In genomic region chr2:182680838-182681237, GRCh38 we compare ENCODE assay signal across 29 cellular contexts.
"Had no signal": no experiment of that assay in that cellular context is flagged by ENCODE, and none has a peak within 500 bp of the region (broad histone marks: within the 10 kb centered on the region; RNA-seq: fewer than 3 reads in every experiment).

No MANE protein-coding gene starts in this region.

- H3K27me3 ChIP-seq: brain microvascular endothelial cell, dorsolateral prefrontal cortex had no signal

- ATAC-seq: activated CD4-positive, alpha-beta T cell treated with anti-CD3 and anti-CD28 coated beads for 36 hours; activated T-cell treated with anti-CD3 and anti-CD28 coated beads, Interleukin-2, amount 50 U/mL, for 72 hours; activated T-helper 17 cell treated with anti-CD3 and anti-CD28 coated beads, Interleukin-2, amount 50 U/mL, for 72 hours; esophagus mucosa had no signal

- H3K36me3 ChIP-seq: brain microvascular endothelial cell had no signal

- H3K4me3 ChIP-seq: coronary artery, dorsolateral prefrontal cortex had no signal

- H3K9me3 Mint-ChIP-seq: activated CD4-positive, alpha-beta memory T cell treated with anti-CD3 and anti-CD28 coated beads, Interleukin-2, amount 10 ng/mL, durations not matched to agents 7 days and 5 days; activated CD4-positive, alpha-beta T cell treated with anti-CD3 and anti-CD28 coated beads, Interleukin-2, amount 10 ng/mL, durations not matched to agents 7 days and 5 days; activated T-cell treated with anti-CD3 and anti-CD28 coated beads, Interleukin-2, amount 50 U/mL, for 24 hours; activated T-cell treated with anti-CD3 and anti-CD28 coated beads, Interleukin-2, amount 50 U/mL, for 72 hours; activated T-helper 17 cell treated with anti-CD3 and anti-CD28 coated beads, Interleukin-2, amount 50 U/mL, for 72 hours; central memory CD8-positive, alpha-beta T cell; dendritic cell treated with granulocyte-macrophage colony-stimulating factor and Interleukin-4, amounts not matched to agents 40 ng/mL and 50 ng/mL, for 4 days had no signal

- H3K4me3 Mint-ChIP-seq: activated CD4-positive, alpha-beta memory T cell treated with anti-CD3 and anti-CD28 coated beads, Interleukin-2, amount 10 ng/mL, durations not matched to agents 7 days and 5 days; activated CD4-positive, alpha-beta T cell treated with anti-CD3 and anti-CD28 coated beads for 36 hours; activated CD4-positive, alpha-beta T cell treated with anti-CD3 and anti-CD28 coated beads, Interleukin-2, amount 10 ng/mL, durations not matched to agents 7 days and 5 days; activated naive CD8-positive, alpha-beta T cell; activated T-cell treated with anti-CD3 and anti-CD28 coated beads, Interleukin-2, amount 50 U/mL, for 24 hours; activated T-cell treated with anti-CD3 and anti-CD28 coated beads, Interleukin-2, amount 50 U/mL, for 72 hours; activated T-helper 17 cell treated with anti-CD3 and anti-CD28 coated beads, Interleukin-2, amount 50 U/mL, for 72 hours; central memory CD8-positive, alpha-beta T cell; dendritic cell treated with granulocyte-macrophage colony-stimulating factor and Interleukin-4, amounts not matched to agents 40 ng/mL and 50 ng/mL, for 4 days; endodermal cell had no signal

- H3K4me1 Mint-ChIP-seq: activated CD4-positive, alpha-beta memory T cell treated with anti-CD3 and anti-CD28 coated beads, Interleukin-2, amount 10 ng/mL, durations not matched to agents 7 days and 5 days; activated CD4-positive, alpha-beta T cell treated with anti-CD3 and anti-CD28 coated beads for 36 hours; activated CD4-positive, alpha-beta T cell treated with anti-CD3 and anti-CD28 coated beads, Interleukin-2, amount 10 ng/mL, durations not matched to agents 7 days and 5 days; activated T-helper 17 cell treated with anti-CD3 and anti-CD28 coated beads, Interleukin-2, amount 50 U/mL, for 72 hours; central memory CD8-positive, alpha-beta T cell; endodermal cell had no signal

- H3K36me3 Mint-ChIP-seq: activated naive CD8-positive, alpha-beta T cell had no signal

- H3K27ac Mint-ChIP-seq: activated CD4-positive, alpha-beta memory T cell treated with anti-CD3 and anti-CD28 coated beads, Interleukin-2, amount 10 ng/mL, durations not matched to agents 7 days and 5 days; activated CD4-positive, alpha-beta T cell treated with anti-CD3 and anti-CD28 coated beads for 36 hours; activated CD4-positive, alpha-beta T cell treated with anti-CD3 and anti-CD28 coated beads, Interleukin-2, amount 10 ng/mL, durations not matched to agents 7 days and 5 days; activated naive CD8-positive, alpha-beta T cell; activated T-cell treated with anti-CD3 and anti-CD28 coated beads, Interleukin-2, amount 50 U/mL, for 24 hours; activated T-cell treated with anti-CD3 and anti-CD28 coated beads, Interleukin-2, amount 50 U/mL, for 72 hours; activated T-helper 17 cell treated with anti-CD3 and anti-CD28 coated beads, Interleukin-2, amount 50 U/mL, for 72 hours; dendritic cell treated with granulocyte-macrophage colony-stimulating factor and Interleukin-4, amounts not matched to agents 40 ng/mL and 50 ng/mL, for 4 days; endodermal cell had no signal

- H3K27me3 Mint-ChIP-seq: dendritic cell treated with granulocyte-macrophage colony-stimulating factor and Interleukin-4, amounts not matched to agents 40 ng/mL and 50 ng/mL, for 4 days had no signal

- DNase-seq: activated CD4-positive, alpha-beta memory T cell treated with anti-CD3 and anti-CD28 coated beads, Interleukin-2, amount 10 ng/mL, durations not matched to agents 7 days and 5 days; activated CD4-positive, alpha-beta T cell treated with anti-CD3 and anti-CD28 coated beads for 36 hours; activated CD4-positive, alpha-beta T cell treated with anti-CD3 and anti-CD28 coated beads, Interleukin-2, amount 10 ng/mL, durations not matched to agents 7 days and 5 days; activated CD4-positive, alpha-beta T cell treated with anti-CD3 and anti-CD28 coated beads, Interleukin-2, amount 50 U/mL, for 4 hours; activated CD4-positive, CD25-positive, alpha-beta regulatory T cell; activated CD4-positive, CD25-positive, alpha-beta regulatory T cell treated with anti-CD3 and anti-CD28 coated beads, Interleukin-2, amount 50 U/mL, for 72 hours; activated CD8-positive, alpha-beta memory T cell treated with anti-CD3 and anti-CD28 coated beads, Interleukin-2, amount 50 U/mL, for 48 hours; activated effector memory CD4-positive, alpha-beta T cell treated with Interleukin-2 at 50 U/mL for 16 hours; activated gamma-delta T cell treated with Interleukin-2 at 50 U/mL for 16 hours; activated naive CD4-positive, alpha-beta T cell treated with anti-CD3 and anti-CD28 coated beads, Interleukin-2, amount 50 U/mL, for 16 hours; activated naive CD4-positive, alpha-beta T cell treated with Interleukin-2 at 50 U/mL for 16 hours; activated T-cell treated with anti-CD3 and anti-CD28 coated beads for 4 hours; activated T-cell treated with anti-CD3 and anti-CD28 coated beads, Interleukin-2, amount 50 U/mL, for 24 hours; activated T-cell treated with anti-CD3 and anti-CD28 coated beads, Interleukin-2, amount 50 U/mL, for 72 hours; amniotic stem cell; anterior cingulate cortex; brain microvascular endothelial cell; dorsolateral prefrontal cortex; effector memory CD4-positive, alpha-beta T cell; endodermal cell; foreskin fibroblast; head of caudate nucleus; T-helper 2 cell had no signal

- H3K27ac ChIP-seq: brain microvascular endothelial cell, coronary artery, dorsolateral prefrontal cortex had no signal
